In the genomic region with DNA sequence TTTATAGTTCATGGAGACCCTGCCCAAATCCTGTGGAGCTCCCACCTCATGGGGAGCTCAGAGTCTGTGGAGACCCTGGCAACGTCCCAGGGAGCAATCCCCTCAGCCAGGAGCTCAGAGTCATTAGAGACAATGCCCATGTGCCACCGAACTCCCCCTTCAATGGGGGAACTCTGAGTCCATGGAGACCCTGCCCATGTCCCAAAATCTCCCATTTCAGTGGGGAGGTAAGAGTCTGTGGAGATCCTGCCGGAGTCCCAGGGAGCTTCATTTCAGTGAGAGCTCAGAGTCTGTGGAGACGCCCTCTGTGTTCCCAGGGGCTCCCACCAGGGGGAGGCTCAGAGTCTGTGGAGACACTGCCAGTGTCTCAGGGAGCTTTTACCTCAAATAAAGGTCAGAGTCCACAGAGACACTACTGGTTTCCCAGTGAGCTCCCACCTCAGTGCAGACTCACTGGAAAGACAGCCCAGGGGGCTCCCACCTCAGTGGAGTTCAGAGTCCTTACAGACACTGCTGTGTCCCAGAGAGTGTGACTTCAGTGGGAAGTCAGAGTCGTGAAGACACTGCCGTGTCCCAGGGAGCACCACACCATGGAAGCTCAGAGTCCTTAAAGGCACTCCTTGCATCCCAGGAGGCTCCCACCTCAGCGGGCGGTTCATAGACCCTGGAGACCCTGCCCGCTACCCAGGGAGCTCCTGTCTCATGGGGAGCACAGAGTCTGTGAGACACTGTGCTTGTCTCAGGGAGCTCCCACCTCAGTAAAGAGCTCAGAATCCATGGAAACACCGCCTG, we compare ENCODE assay signal across 1 cellular context.
TF ChIP-seq lines count a peak whose summit lies in the region.

No MANE protein-coding gene starts in this region.

TF ChIP-seq in K562, 482 proteins besides CTCF, POLR2A, EP300 and RAD21 (continued from another document):
- TF ChIP-seq MAZ (CRISPR knock-in tag; conservative IDR thresholded peaks at IDR 0.05 in 1 of 2, IDR thresholded peaks at IDR 0.05 in 1 of 2) (peak in 1 of 2 experiments; percentile 69; a peak in 1 of 4 replicates), KLF13 (tag; IDR thresholded peaks at IDR 0.05; ENCODE audit: borderline replicate concordance, low read depth) (0 out of 2 replicates have a peak, but pooled peaks have one; percentile 29), ZNF699 (CRISPR knock-in tag; IDR thresholded peaks at IDR 0.05; ENCODE audit: insufficient replicate concordance) (no peak), PHTF2 (CRISPR knock-in tag; IDR thresholded peaks at IDR 0.05) (no peak), KAT8 (IDR thresholded peaks at IDR 0.05; ENCODE audit: low read depth) (no peak), EZH2 (IDR thresholded peaks at IDR 0.05; ENCODE audit: borderline replicate concordance, low read depth, low read length) (no peak), HNRNPUL1 (IDR thresholded peaks at IDR 0.05; ENCODE audit: low read length) (no peak), ZKSCAN8 (CRISPR knock-in tag; IDR thresholded peaks at IDR 0.05) (no peak), ESRRA (IDR thresholded peaks at IDR 0.05; ENCODE audit: borderline replicate concordance, low read depth) (0 out of 2 replicates have a peak, but pooled peaks have one; percentile 25), BACH1 (tag; IDR thresholded peaks at IDR 0.05) (no peak), MAFG (tag; conservative IDR thresholded peaks at IDR 0.05) (no peak), ZNF217 (CRISPR knock-in tag; IDR thresholded peaks at IDR 0.05) (no peak), ZNF347 (CRISPR knock-in tag; IDR thresholded peaks at IDR 0.05; ENCODE audit: low read depth) (no peak), FOXK2 (conservative IDR thresholded peaks at IDR 0.05 in 1 of 2, IDR thresholded peaks at IDR 0.05 in 1 of 2; ENCODE audit: low read depth in 2 of 2) (no peak), L3MBTL2 (IDR thresholded peaks at IDR 0.05) (0 out of 2 replicates have a peak, but pooled peaks have one; percentile 26), NR2C2 (CRISPR knock-in tag; IDR thresholded peaks at IDR 0.05) (no peak), NR2C2 (tag; IDR thresholded peaks at IDR 0.05) (peak; percentile 75), TAF7 (tag; IDR thresholded peaks at IDR 0.05) (no peak), KDM4B (IDR thresholded peaks at IDR 0.05; ENCODE audit: borderline replicate concordance in 2 of 2, low read depth in 1 of 2) (no peak), CHCHD3 (CRISPR knock-in tag; IDR thresholded peaks at IDR 0.05) (no peak), SP1 (CRISPR knock-in tag; IDR thresholded peaks at IDR 0.05) (no peak; the same call in 1 of the 2 replicates)
- TF ChIP-seq, protein P1, sequence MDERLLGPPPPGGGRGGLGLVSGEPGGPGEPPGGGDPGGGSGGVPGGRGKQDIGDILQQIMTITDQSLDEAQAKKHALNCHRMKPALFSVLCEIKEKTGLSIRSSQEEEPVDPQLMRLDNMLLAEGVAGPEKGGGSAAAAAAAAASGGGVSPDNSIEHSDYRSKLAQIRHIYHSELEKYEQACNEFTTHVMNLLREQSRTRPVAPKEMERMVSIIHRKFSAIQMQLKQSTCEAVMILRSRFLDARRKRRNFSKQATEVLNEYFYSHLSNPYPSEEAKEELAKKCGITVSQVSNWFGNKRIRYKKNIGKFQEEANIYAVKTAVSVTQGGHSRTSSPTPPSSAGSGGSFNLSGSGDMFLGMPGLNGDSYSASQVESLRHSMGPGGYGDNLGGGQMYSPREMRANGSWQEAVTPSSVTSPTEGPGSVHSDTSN (CRISPR knock-in tag; IDR thresholded peaks at IDR 0.05; ENCODE audit: low read depth) = no peak
- TF ChIP-seq, protein P1 (tag; conservative IDR thresholded peaks at IDR 0.05; ENCODE audit: low read depth) = no peak
- TF ChIP-seq, protein P2, sequence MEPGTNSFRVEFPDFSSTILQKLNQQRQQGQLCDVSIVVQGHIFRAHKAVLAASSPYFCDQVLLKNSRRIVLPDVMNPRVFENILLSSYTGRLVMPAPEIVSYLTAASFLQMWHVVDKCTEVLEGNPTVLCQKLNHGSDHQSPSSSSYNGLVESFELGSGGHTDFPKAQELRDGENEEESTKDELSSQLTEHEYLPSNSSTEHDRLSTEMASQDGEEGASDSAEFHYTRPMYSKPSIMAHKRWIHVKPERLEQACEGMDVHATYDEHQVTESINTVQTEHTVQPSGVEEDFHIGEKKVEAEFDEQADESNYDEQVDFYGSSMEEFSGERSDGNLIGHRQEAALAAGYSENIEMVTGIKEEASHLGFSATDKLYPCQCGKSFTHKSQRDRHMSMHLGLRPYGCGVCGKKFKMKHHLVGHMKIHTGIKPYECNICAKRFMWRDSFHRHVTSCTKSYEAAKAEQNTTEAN (CRISPR knock-in tag; IDR thresholded peaks at IDR 0.05) = no peak
- TF ChIP-seq, protein P3, sequence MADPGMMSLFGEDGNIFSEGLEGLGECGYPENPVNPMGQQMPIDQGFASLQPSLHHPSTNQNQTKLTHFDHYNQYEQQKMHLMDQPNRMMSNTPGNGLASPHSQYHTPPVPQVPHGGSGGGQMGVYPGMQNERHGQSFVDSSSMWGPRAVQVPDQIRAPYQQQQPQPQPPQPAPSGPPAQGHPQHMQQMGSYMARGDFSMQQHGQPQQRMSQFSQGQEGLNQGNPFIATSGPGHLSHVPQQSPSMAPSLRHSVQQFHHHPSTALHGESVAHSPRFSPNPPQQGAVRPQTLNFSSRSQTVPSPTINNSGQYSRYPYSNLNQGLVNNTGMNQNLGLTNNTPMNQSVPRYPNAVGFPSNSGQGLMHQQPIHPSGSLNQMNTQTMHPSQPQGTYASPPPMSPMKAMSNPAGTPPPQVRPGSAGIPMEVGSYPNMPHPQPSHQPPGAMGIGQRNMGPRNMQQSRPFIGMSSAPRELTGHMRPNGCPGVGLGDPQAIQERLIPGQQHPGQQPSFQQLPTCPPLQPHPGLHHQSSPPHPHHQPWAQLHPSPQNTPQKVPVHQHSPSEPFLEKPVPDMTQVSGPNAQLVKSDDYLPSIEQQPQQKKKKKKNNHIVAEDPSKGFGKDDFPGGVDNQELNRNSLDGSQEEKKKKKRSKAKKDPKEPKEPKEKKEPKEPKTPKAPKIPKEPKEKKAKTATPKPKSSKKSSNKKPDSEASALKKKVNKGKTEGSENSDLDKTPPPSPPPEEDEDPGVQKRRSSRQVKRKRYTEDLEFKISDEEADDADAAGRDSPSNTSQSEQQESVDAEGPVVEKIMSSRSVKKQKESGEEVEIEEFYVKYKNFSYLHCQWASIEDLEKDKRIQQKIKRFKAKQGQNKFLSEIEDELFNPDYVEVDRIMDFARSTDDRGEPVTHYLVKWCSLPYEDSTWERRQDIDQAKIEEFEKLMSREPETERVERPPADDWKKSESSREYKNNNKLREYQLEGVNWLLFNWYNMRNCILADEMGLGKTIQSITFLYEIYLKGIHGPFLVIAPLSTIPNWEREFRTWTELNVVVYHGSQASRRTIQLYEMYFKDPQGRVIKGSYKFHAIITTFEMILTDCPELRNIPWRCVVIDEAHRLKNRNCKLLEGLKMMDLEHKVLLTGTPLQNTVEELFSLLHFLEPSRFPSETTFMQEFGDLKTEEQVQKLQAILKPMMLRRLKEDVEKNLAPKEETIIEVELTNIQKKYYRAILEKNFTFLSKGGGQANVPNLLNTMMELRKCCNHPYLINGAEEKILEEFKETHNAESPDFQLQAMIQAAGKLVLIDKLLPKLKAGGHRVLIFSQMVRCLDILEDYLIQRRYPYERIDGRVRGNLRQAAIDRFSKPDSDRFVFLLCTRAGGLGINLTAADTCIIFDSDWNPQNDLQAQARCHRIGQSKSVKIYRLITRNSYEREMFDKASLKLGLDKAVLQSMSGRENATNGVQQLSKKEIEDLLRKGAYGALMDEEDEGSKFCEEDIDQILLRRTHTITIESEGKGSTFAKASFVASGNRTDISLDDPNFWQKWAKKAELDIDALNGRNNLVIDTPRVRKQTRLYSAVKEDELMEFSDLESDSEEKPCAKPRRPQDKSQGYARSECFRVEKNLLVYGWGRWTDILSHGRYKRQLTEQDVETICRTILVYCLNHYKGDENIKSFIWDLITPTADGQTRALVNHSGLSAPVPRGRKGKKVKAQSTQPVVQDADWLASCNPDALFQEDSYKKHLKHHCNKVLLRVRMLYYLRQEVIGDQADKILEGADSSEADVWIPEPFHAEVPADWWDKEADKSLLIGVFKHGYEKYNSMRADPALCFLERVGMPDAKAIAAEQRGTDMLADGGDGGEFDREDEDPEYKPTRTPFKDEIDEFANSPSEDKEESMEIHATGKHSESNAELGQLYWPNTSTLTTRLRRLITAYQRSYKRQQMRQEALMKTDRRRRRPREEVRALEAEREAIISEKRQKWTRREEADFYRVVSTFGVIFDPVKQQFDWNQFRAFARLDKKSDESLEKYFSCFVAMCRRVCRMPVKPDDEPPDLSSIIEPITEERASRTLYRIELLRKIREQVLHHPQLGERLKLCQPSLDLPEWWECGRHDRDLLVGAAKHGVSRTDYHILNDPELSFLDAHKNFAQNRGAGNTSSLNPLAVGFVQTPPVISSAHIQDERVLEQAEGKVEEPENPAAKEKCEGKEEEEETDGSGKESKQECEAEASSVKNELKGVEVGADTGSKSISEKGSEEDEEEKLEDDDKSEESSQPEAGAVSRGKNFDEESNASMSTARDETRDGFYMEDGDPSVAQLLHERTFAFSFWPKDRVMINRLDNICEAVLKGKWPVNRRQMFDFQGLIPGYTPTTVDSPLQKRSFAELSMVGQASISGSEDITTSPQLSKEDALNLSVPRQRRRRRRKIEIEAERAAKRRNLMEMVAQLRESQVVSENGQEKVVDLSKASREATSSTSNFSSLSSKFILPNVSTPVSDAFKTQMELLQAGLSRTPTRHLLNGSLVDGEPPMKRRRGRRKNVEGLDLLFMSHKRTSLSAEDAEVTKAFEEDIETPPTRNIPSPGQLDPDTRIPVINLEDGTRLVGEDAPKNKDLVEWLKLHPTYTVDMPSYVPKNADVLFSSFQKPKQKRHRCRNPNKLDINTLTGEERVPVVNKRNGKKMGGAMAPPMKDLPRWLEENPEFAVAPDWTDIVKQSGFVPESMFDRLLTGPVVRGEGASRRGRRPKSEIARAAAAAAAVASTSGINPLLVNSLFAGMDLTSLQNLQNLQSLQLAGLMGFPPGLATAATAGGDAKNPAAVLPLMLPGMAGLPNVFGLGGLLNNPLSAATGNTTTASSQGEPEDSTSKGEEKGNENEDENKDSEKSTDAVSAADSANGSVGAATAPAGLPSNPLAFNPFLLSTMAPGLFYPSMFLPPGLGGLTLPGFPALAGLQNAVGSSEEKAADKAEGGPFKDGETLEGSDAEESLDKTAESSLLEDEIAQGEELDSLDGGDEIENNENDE (IDR thresholded peaks at IDR 0.05; ENCODE audit: low read depth, low read length) = no peak
